Comparison of ENCODE assay signal across 8 cellular contexts in genomic region chr4:4248036-4248884, GRCh38. TPM values are rescaled to one million over a fixed set of nuclear protein-coding genes. Genes with fewer than 3 reads are reported as not detected.
DNase-seq lines count a peak whose midpoint lies in the region; ATAC-seq, FAIRE-seq and TF ChIP-seq lines count a peak whose summit lies in the region.

TMEM128 (minus strand) TSS chr4:4248223; CDS start chr4:4248202, 21 bp downstream.

- FAIRE-seq in D721Med (lab: Jason Lieb, UNC): no peak
- FAIRE-seq in endothelial cell of umbilical vein (lab: Jason Lieb, UNC): peak; percentile 87

- H3K4me1 ChIP-seq in HUES6 (ENCODE audit: control insufficient read depth, insufficient read depth, low read length) (peaks cover 7% of the 10 kb centered on the region; the same call in 1 of the 2 replicates), OCI-LY3 (ENCODE audit: low read length) (peaks cover 16% of the 10 kb centered on the region), endothelial cell of umbilical vein (ENCODE audit: control insufficient read depth, extremely low read depth, insufficient read depth, low read length) (peaks cover 14% of the 10 kb centered on the region)

- H3K4me3 ChIP-seq in HUES6 (ENCODE audit: low read depth, low read length) (peak within 1 kb of the TSS; percentile 81), OCI-LY3 (ENCODE audit: low read length) (peak within 1 kb of the TSS; percentile 88), endothelial cell of umbilical vein (replicated peaks in 1 of 3; ENCODE audit: insufficient read depth in 1 of 3, low read depth in 1 of 3, low read length in 3 of 3) (peak within 1 kb of the TSS; percentile 87 to 94 (median 88))

- H3K27ac ChIP-seq in HUES6 (ENCODE audit: low read depth, low read length) (peak within 1 kb of the TSS; percentile 82), OCI-LY3 (ENCODE audit: low read length) (peak within 1 kb of the TSS; percentile 81), endothelial cell of umbilical vein (ENCODE audit: insufficient read depth, low read depth, low read length) (peak within 1 kb of the TSS; percentile 99)

- H3K9me3 ChIP-seq in HUES6 (ENCODE audit: control insufficient read depth, insufficient read depth, low read depth, low read length) (no peaks in the 10 kb centered on the region), OCI-LY3 (ENCODE audit: insufficient read depth, low read length) (no peaks in the 10 kb centered on the region), endothelial cell of umbilical vein (replicated peaks; ENCODE audit: control insufficient read depth, insufficient read depth, low read length) (no peaks in the 10 kb centered on the region)

- H3K4me2 ChIP-seq in OCI-LY3 (ENCODE audit: low read length) (peak within 1 kb of the TSS; percentile 94), endothelial cell of umbilical vein (ENCODE audit: insufficient read depth, low read length) (peak within 1 kb of the TSS; percentile 97)

- POLR2A ChIA-PET in endothelial cell of umbilical vein (lab: Charles Lee): no interaction called here

- peak; percentile 86 for TF ChIP-seq POLR2A in endothelial cell of umbilical vein (IDR thresholded peaks at IDR 0.05; ENCODE audit: low read depth, low read length)

- DNase-seq in D721Med (ENCODE audit: insufficient read length, low spot score) (peak; percentile 87), activated T-cell treated with anti-CD3 and anti-CD28 coated beads for 1 hour (ENCODE audit: low read depth) (peak; percentile 83), endothelial cell of umbilical vein (ENCODE audit: low read depth, low spot score) (peak; percentile 93), middle frontal gyrus (ENCODE audit: extremely low spot score, low spot score) (peak; percentile 95)
- DNase-seq in stimulated activated CD8-positive, alpha-beta memory T cell treated with anti-CD3 and anti-CD28 coated beads, Interleukin-2, amount 100 ng/mL, for 48 hours (ENCODE audit: low read depth in 2 of 2): peak; percentile 83 to 89

- CTCF ChIA-PET in endothelial cell of umbilical vein (lab: Charles Lee): interaction anchor here (0.8 to 2.1 kb wide), 8 partner anchors 12 to 89 kb away, joined by 3 to 10 read pairs (median 4); no protein-coding TSS in a partner anchor

- TSS peak; percentile 97 for BruUV-seq in endothelial cell of umbilical vein (replicated peaks; lab: Mats Ljungman, UMichigan)

- no peak for TF ChIP-seq CTCF in D721Med (IDR thresholded peaks at IDR 0.05; ENCODE audit: insufficient read depth, missing control alignments)
- TF ChIP-seq CTCF in OCI-LY3 (IDR thresholded peaks at IDR 0.05; ENCODE audit: low read depth, low read length): no peak
- TF ChIP-seq CTCF in endothelial cell of umbilical vein (IDR thresholded peaks at IDR 0.05; ENCODE audit: extremely low read depth in 1 of 2, insufficient read depth in 1 of 2, low read depth in 1 of 2, low read length in 2 of 2): peak; percentile 16 to 34

- H2AFZ ChIP-seq in OCI-LY3 (ENCODE audit: low read depth, low read length) (peak within 1 kb of the TSS; percentile 82), endothelial cell of umbilical vein (ENCODE audit: low read depth, low read length) (peak within 1 kb of the TSS; percentile 87)

- ATAC-seq in GM21423 (IDR thresholded peaks at IDR 0.05; ENCODE audit: unreplicated experiment): peak; percentile 97

- peaks cover 27% of the 10 kb centered on the region for H3K36me3 ChIP-seq in HUES6 (ENCODE audit: control insufficient read depth, insufficient read depth, low read length)
- peaks cover 19% of the 10 kb centered on the region for H3K36me3 ChIP-seq in OCI-LY3 (replicated peaks; ENCODE audit: low read depth, low read length)
- peaks cover 3 to 9% of the 10 kb centered on the region in 2 experiments for H3K36me3 ChIP-seq in endothelial cell of umbilical vein (ENCODE audit: control insufficient read depth in 2 of 2, extremely low read depth in 1 of 2, insufficient read depth in 2 of 2, low read length in 2 of 2)

- H4K20me1 ChIP-seq in OCI-LY3 (ENCODE audit: insufficient read depth, low read length) (no peaks in the 10 kb centered on the region), endothelial cell of umbilical vein (replicated peaks; ENCODE audit: control insufficient read depth, extremely low read depth, insufficient read depth, low read length) (no peaks in the 10 kb centered on the region)

- no peaks in the 10 kb centered on the region for H3K9me1 ChIP-seq in endothelial cell of umbilical vein (replicated peaks; ENCODE audit: control insufficient read depth, extremely low read depth, insufficient read depth, low read length)

- dilution Hi-C loops in endothelial cell of umbilical vein (cut with MboI; ENCODE audit: extremely low pct_ligation_motif_present, low sequenced_read_pairs): no loop called here

- H3K79me2 ChIP-seq in OCI-LY3 (ENCODE audit: low read length) (peaks cover 20% of the 10 kb centered on the region), endothelial cell of umbilical vein (ENCODE audit: control insufficient read depth, insufficient read depth, low read length) (peaks cover 2% of the 10 kb centered on the region)

- H3K27me3 ChIP-seq in HUES6 (ENCODE audit: control insufficient read depth, insufficient read depth, low read length) (peaks cover 5% of the 10 kb centered on the region; the same call in 1 of the 2 replicates), OCI-LY3 (ENCODE audit: low read depth, low read length) (no peaks in the 10 kb centered on the region), endothelial cell of umbilical vein (ENCODE audit: control insufficient read depth in 2 of 2, insufficient read depth in 2 of 2, low read length in 2 of 2) (no peaks in the 10 kb centered on the region)

- intact Hi-C loops in endothelial cell of umbilical vein (cut with micrococcal nuclease): no loop called here

- H3K9ac ChIP-seq in HUES6 (ENCODE audit: low read length) (peak within 1 kb of the TSS; percentile 96), OCI-LY3 (ENCODE audit: low read length) (peak within 1 kb of the TSS; percentile 81), endothelial cell of umbilical vein (replicated peaks; ENCODE audit: extremely low read depth, insufficient read depth, low read length) (peak within 1 kb of the TSS; percentile 97)

TF ChIP-seq in endothelial cell of umbilical vein, 7 proteins besides CTCF, POLR2A, EP300 and RAD21:
- TF ChIP-seq POLR2AphosphoS5 (IDR thresholded peaks at IDR 0.05; ENCODE audit: insufficient read depth, low read depth, low read length): peak; percentile 87
- peak; percentile 61 for TF ChIP-seq JUN (IDR thresholded peaks at IDR 0.05; ENCODE audit: borderline replicate concordance, insufficient read depth, insufficient read length, low read depth)
- no peak for TF ChIP-seq EZH2 (IDR thresholded peaks at IDR 0.05; ENCODE audit: borderline replicate concordance, low read depth, low read length, severe bottlenecking)

RNA-seq across cellular contexts. Expression of gene TMEM128, which starts in this region (rescaled TPM):
- total RNA-seq in endothelial cell of umbilical vein: 11.5 and 13.2 TPM in 2 replicates
- 21.2 and 23.8 TPM in 2 replicates for polyA plus RNA-seq in endothelial cell of umbilical vein
- 15.4 and 17.6 TPM in 2 replicates for polyA plus RNA-seq in endothelial cell of umbilical vein (2011; cell fraction: cytosol; rRNA removed)
- 8.2 and 10.3 TPM in 2 replicates for polyA plus RNA-seq in endothelial cell of umbilical vein (2011; cell fraction: nucleus; rRNA removed)
- polyA plus RNA-seq in endothelial cell of umbilical vein (2012): 10.3 and 10.7 TPM in 2 replicates
- 16.0 and 17.6 TPM in 2 replicates for polyA minus RNA-seq in endothelial cell of umbilical vein
- 4.8 TPM for polyA minus RNA-seq in endothelial cell of umbilical vein (2011; cell fraction: cytosol; rRNA and poly(A)+ RNA removed)
- 3.2 and 3.4 TPM in 2 replicates for polyA minus RNA-seq in endothelial cell of umbilical vein (2011; cell fraction: nucleus; rRNA and poly(A)+ RNA removed)

Comparison
In these comparisons a context has a peak if more than half of its experiments do, and no peak if none do; other contexts are left out.
1. Peak in every context shown above with its lines: DNase-seq, ATAC-seq, H3K4me3 ChIP-seq and H3K27ac ChIP-seq.
2. CTCF ChIP-seq: peak in endothelial cell of umbilical vein (2 of 2); none in D721Med (single experiment) and OCI-LY3 (single experiment).